In genomic region chr16:85571813-85572619, GRCh38 we compare ENCODE assay signal across 9 cellular contexts. TPM values are rescaled to one million over a fixed set of nuclear protein-coding genes. Genes with fewer than 3 reads are reported as not detected.
DNase-seq lines count a peak whose midpoint lies in the region; ATAC-seq, FAIRE-seq and TF ChIP-seq lines count a peak whose summit lies in the region.
"Had no signal": no experiment of that assay in that cellular context is flagged by ENCODE, and none has a peak within 500 bp of the region (broad histone marks: within the 10 kb centered on the region; RNA-seq: fewer than 3 reads in every experiment).

No MANE protein-coding gene starts in this region.

- H3K27ac ChIP-seq in HEK293 (ENCODE audit: extremely low read depth, low read depth, low read length) (no peak overlapping the region), small intestine (ENCODE audit: low read depth in 1 of 2, low read length in 1 of 2) (peak overlapping the region in 1 of 2 donors; percentile 6)

- H3K27ac Mint-ChIP-seq in CD14-positive monocyte (peak overlapping the region; percentile 94 to 97 (median 95)), memory B cell (peak overlapping the region; percentile 75), progenitor cell of endocrine pancreas (no peak overlapping the region)

- H3K36me3 ChIP-seq in HEK293 (ENCODE audit: control insufficient read depth in 2 of 2, insufficient read depth in 1 of 2, low read length in 2 of 2) (peaks cover 0 to 6% of the 10 kb centered on the region in 2 experiments; a peak in 1 of 3 replicates), small intestine (ENCODE audit: control insufficient read depth in 2 of 2, insufficient read depth in 2 of 2, low read length in 2 of 2) (no peaks in the 10 kb centered on the region)

- DNase-seq in CD14-positive monocyte (ENCODE audit: low spot score) (peak; percentile 71), SIG-M5 treated with dmso at 0.1 percent for 504 hours (lab: John Stamatoyannopoulos, UW; ENCODE audit: unreplicated experiment) (peak; percentile 92), memory B cell (ENCODE audit: low spot score in 2 of 2) (peak in 1 of 2 donors; percentile 49), midbrain (lab: John Stamatoyannopoulos, UW) (no peak), progenitor cell of endocrine pancreas (ENCODE audit: low spot score, unreplicated experiment) (no peak), small intestine (no peak)
- DNase-seq: activated naive CD4-positive, alpha-beta T cell treated with Interleukin-2 at 50 U/mL for 16 hours had no signal

- intact Hi-C loops in CD14-positive monocyte (cut with micrococcal nuclease): loop anchor here (2.0 to 5.0 kb wide), 3 partner anchors 15 to 39 kb away; no protein-coding TSS in a partner anchor

- H3K27me3 Mint-ChIP-seq in CD14-positive monocyte (ENCODE audit: low read depth in 3 of 3): peaks cover 0 to 3% (median 2%) of the 10 kb centered on the region in 3 donors
- H3K27me3 Mint-ChIP-seq in memory B cell: no peaks in the 10 kb centered on the region
- no peaks in the 10 kb centered on the region for H3K27me3 Mint-ChIP-seq in progenitor cell of endocrine pancreas

- FAIRE-seq in small intestine (lab: Jason Lieb, UNC): no peak

- 73 to 81% (median 73%) methylated on average over 10 of the region's 10 CpGs for WGBS in small intestine, 3 donors

- H3K4me1 ChIP-seq in HEK293 (ENCODE audit: control insufficient read depth, insufficient read depth, low read length): peaks cover 21% of the 10 kb centered on the region
- peaks cover 12 to 24% of the 10 kb centered on the region in 2 donors for H3K4me1 ChIP-seq in small intestine (ENCODE audit: control insufficient read depth in 2 of 2, insufficient read depth in 1 of 2, low read depth in 1 of 2, low read length in 1 of 2)

- peaks cover 7 to 13% of the 10 kb centered on the region in 2 donors for H3K36me3 Mint-ChIP-seq in CD14-positive monocyte
- peaks cover 4% of the 10 kb centered on the region for H3K36me3 Mint-ChIP-seq in memory B cell
- H3K36me3 Mint-ChIP-seq in progenitor cell of endocrine pancreas (ENCODE audit: insufficient read depth): no peaks in the 10 kb centered on the region

- POLR2A ChIA-PET in HEK293 (lab: Yijun Ruan, JAX): no interaction called here

- ATAC-seq in memory B cell (ENCODE audit: low read depth) (peak; percentile 62), HG03139 (IDR thresholded peaks at IDR 0.05; ENCODE audit: unreplicated experiment) (no peak)

- H3K4me1 Mint-ChIP-seq in CD14-positive monocyte: peaks cover 91% of the 10 kb centered on the region
- peaks cover 45% of the 10 kb centered on the region for H3K4me1 Mint-ChIP-seq in memory B cell
- peaks cover 49% of the 10 kb centered on the region for H3K4me1 Mint-ChIP-seq in progenitor cell of endocrine pancreas (ENCODE audit: low read depth)

- TF ChIP-seq CTCF in CD14-positive monocyte (IDR thresholded peaks at IDR 0.05) (no peak), HEK293 (tag by site-specific recombination; IDR thresholded peaks at IDR 0.05) (no peak), progenitor cell of endocrine pancreas (IDR thresholded peaks at IDR 0.05; ENCODE audit: unreplicated experiment) (no peak)

- H3K4me3 Mint-ChIP-seq in CD14-positive monocyte (peak overlapping the region; percentile 70 to 80), memory B cell (peak overlapping the region; percentile 62), progenitor cell of endocrine pancreas (ENCODE audit: low read depth) (no peak overlapping the region)

- no peak overlapping the region for H3K4me3 ChIP-seq in HEK293 (ENCODE audit: low read depth, low read length)
- no peak overlapping the region for H3K4me3 ChIP-seq in small intestine (ENCODE audit: low read depth in 1 of 2, low read length in 2 of 2)

- CTCF ChIA-PET in HEK293 (lab: Yijun Ruan, JAX): interaction anchor here (1.0 to 1.1 kb wide), 2 partner anchors 44 to 156 kb away, joined by 3 read pairs; no protein-coding TSS in a partner anchor

- H3K9me3 ChIP-seq in HEK293 (ENCODE audit: control insufficient read depth, insufficient read depth, low read depth, low read length): no peaks in the 10 kb centered on the region
- H3K9me3 ChIP-seq in small intestine (ENCODE audit: control insufficient read depth, low read depth): no peaks in the 10 kb centered on the region

- H3K9me3 Mint-ChIP-seq in CD14-positive monocyte: peaks cover 0 to 9% (median 0%) of the 10 kb centered on the region in 7 donors
- no peaks in the 10 kb centered on the region for H3K9me3 Mint-ChIP-seq in memory B cell
- no peaks in the 10 kb centered on the region for H3K9me3 Mint-ChIP-seq in progenitor cell of endocrine pancreas (ENCODE audit: low read depth)

- no peaks in the 10 kb centered on the region for H3K27me3 ChIP-seq in small intestine (ENCODE audit: control insufficient read depth in 2 of 2, insufficient read depth in 2 of 2, low read length in 2 of 2)

TF ChIP-seq in HEK293, 187 proteins besides CTCF, POLR2A, EP300 and RAD21 (continues in another document):
- TF ChIP-seq ZNF133 (tag by site-specific recombination; IDR thresholded peaks at IDR 0.05) (peak; percentile 18; the same call in 1 of the 2 replicates), ZNF596 (tag by site-specific recombination; IDR thresholded peaks at IDR 0.05) (no peak), ZNF785 (tag by site-specific recombination; IDR thresholded peaks at IDR 0.05) (no peak; the same call in 1 of the 2 replicates), ZNF324 (tag by site-specific recombination; IDR thresholded peaks at IDR 0.05) (0 out of 2 replicates have a peak, but pooled peaks have one; percentile 31), ZNF2 (tag by site-specific recombination; IDR thresholded peaks at IDR 0.05) (peak; percentile 83), ZIC2 (tag by site-specific recombination; IDR thresholded peaks at IDR 0.05) (peak; percentile 14; the same call in 1 of the 2 replicates), ZNF140 (tag by site-specific recombination; IDR thresholded peaks at IDR 0.05) (0 out of 2 replicates have a peak, but pooled peaks have one; percentile 25), ZNF704 (tag by site-specific recombination; IDR thresholded peaks at IDR 0.05) (no peak), KLF1 (tag by site-specific recombination; IDR thresholded peaks at IDR 0.05) (peak; percentile 39; the same call in 1 of the 2 replicates), ZFHX2 (tag by site-specific recombination; conservative IDR thresholded peaks at IDR 0.05) (peak; percentile 55)
- TF ChIP-seq, protein P1, sequence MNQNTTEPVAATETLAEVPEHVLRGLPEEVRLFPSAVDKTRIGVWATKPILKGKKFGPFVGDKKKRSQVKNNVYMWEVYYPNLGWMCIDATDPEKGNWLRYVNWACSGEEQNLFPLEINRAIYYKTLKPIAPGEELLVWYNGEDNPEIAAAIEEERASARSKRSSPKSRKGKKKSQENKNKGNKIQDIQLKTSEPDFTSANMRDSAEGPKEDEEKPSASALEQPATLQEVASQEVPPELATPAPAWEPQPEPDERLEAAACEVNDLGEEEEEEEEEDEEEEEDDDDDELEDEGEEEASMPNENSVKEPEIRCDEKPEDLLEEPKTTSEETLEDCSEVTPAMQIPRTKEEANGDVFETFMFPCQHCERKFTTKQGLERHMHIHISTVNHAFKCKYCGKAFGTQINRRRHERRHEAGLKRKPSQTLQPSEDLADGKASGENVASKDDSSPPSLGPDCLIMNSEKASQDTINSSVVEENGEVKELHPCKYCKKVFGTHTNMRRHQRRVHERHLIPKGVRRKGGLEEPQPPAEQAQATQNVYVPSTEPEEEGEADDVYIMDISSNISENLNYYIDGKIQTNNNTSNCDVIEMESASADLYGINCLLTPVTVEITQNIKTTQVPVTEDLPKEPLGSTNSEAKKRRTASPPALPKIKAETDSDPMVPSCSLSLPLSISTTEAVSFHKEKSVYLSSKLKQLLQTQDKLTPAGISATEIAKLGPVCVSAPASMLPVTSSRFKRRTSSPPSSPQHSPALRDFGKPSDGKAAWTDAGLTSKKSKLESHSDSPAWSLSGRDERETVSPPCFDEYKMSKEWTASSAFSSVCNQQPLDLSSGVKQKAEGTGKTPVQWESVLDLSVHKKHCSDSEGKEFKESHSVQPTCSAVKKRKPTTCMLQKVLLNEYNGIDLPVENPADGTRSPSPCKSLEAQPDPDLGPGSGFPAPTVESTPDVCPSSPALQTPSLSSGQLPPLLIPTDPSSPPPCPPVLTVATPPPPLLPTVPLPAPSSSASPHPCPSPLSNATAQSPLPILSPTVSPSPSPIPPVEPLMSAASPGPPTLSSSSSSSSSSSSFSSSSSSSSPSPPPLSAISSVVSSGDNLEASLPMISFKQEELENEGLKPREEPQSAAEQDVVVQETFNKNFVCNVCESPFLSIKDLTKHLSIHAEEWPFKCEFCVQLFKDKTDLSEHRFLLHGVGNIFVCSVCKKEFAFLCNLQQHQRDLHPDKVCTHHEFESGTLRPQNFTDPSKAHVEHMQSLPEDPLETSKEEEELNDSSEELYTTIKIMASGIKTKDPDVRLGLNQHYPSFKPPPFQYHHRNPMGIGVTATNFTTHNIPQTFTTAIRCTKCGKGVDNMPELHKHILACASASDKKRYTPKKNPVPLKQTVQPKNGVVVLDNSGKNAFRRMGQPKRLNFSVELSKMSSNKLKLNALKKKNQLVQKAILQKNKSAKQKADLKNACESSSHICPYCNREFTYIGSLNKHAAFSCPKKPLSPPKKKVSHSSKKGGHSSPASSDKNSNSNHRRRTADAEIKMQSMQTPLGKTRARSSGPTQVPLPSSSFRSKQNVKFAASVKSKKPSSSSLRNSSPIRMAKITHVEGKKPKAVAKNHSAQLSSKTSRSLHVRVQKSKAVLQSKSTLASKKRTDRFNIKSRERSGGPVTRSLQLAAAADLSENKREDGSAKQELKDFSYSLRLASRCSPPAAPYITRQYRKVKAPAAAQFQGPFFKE (tag by site-specific recombination; IDR thresholded peaks at IDR 0.05; ENCODE audit: borderline replicate concordance): 0 out of 2 replicates have a peak, but pooled peaks have one; percentile 54

RNA-seq across cellular contexts. Expression of gene GSE1, which starts 41.1 kb away (rescaled TPM):
- polyA plus RNA-seq in CD14-positive monocyte (under 1 TPM; 0.67 to 0.86 TPM), small intestine (10 to 100 TPM in 1 of 3 donors, 1 to 10 TPM in 2; 9.2 to 25.6 (median 9.8) TPM)
- 136 and 143 TPM in 2 replicates for total RNA-seq in progenitor cell of endocrine pancreas

Comparison
In these comparisons a context has a peak if more than half of its experiments do, and no peak if none do; other contexts are left out.
1. DNase-seq: peak in CD14-positive monocyte (single experiment) and SIG-M5 treated with dmso at 0.1 percent for 504 hours (single experiment); none in midbrain (single experiment), progenitor cell of endocrine pancreas (single experiment) and small intestine (single experiment).
2. RNA of gene GSE1, which starts 41.1 kb away (polyA plus RNA-seq): 9.2 to 25.6 TPM in small intestine; 0.67 to 0.86 TPM in CD14-positive monocyte; every median in the first group is over 4 times any median in the second.